Comparison of ENCODE assay signal across 9 cellular contexts in genomic region chr6:170292111-170292777, GRCh38. TPM values are rescaled to one million over a fixed set of nuclear protein-coding genes. Genes with fewer than 3 reads are reported as not detected.
DNase-seq lines count a peak whose midpoint lies in the region; ATAC-seq, FAIRE-seq and TF ChIP-seq lines count a peak whose summit lies in the region.
"Had no signal": no experiment of that assay in that cellular context is flagged by ENCODE, and none has a peak within 500 bp of the region (broad histone marks: within the 10 kb centered on the region; RNA-seq: fewer than 3 reads in every experiment).

No MANE protein-coding gene starts in this region.

- peaks cover 85% of the 10 kb centered on the region for H3K27me3 Mint-ChIP-seq in Calu3 (ENCODE audit: unreplicated experiment)

- peak in 1 of 4 donors; percentile 7 for ATAC-seq in pancreas
- ATAC-seq in HG03095 (IDR thresholded peaks at IDR 0.05; ENCODE audit: unreplicated experiment), result no peak

- no TSS peak for BruUV-seq in Calu3 (replicated peaks; lab: Mats Ljungman, UMichigan)

- peaks cover 44% of the 10 kb centered on the region for H3K27me3 ChIP-seq in effector memory CD4-positive, alpha-beta T cell (replicated peaks; ENCODE audit: control insufficient read depth, insufficient read depth, low read length, poor library complexity, severe bottlenecking)
- no peaks in the 10 kb centered on the region for H3K27me3 ChIP-seq in pancreas

- H3K27ac ChIP-seq in effector memory CD4-positive, alpha-beta T cell (ENCODE audit: insufficient read depth, low read length, poor library complexity, severe bottlenecking), result no peak overlapping the region
- peak overlapping the region in 1 of 4 donors; percentile 30 for H3K27ac ChIP-seq in pancreas
- H3K27ac ChIP-seq: PC-9 had no signal

- 18 to 22% methylated on average over 20 of the region's 20 CpGs for WGBS in pancreas, 2 donors

- CTCF ChIA-PET in Calu3 (lab: Charles Lee), result interaction anchor here (0.6 to 1.9 kb wide), 3 partner anchors 62 to 488 kb away, joined by 3 to 10 read pairs (median 5); no protein-coding TSS in a partner anchor

- TF ChIP-seq CTCF in Calu3 (IDR thresholded peaks at IDR 0.05; ENCODE audit: unreplicated experiment), result no peak
- TF ChIP-seq CTCF in pancreas (IDR thresholded peaks at IDR 0.05), result no peak

- no peaks in the 10 kb centered on the region for H3K9me3 Mint-ChIP-seq in Calu3 (ENCODE audit: low read depth, unreplicated experiment)

- peaks cover 63% of the 10 kb centered on the region for H3K4me1 ChIP-seq in effector memory CD4-positive, alpha-beta T cell (ENCODE audit: control insufficient read depth, insufficient read depth, low read length, poor library complexity, severe bottlenecking)
- H3K4me1 ChIP-seq in pancreas, result peaks cover 21 to 37% (median 28%) of the 10 kb centered on the region in 3 donors

- no peak overlapping the region for H3K27ac Mint-ChIP-seq in Calu3 (ENCODE audit: unreplicated experiment)

- peak overlapping the region; percentile 56 for H3K4me3 Mint-ChIP-seq in Calu3 (ENCODE audit: low read depth, unreplicated experiment)

- no peaks in the 10 kb centered on the region for H3K9me3 ChIP-seq in effector memory CD4-positive, alpha-beta T cell (ENCODE audit: control insufficient read depth, low read length)
- H3K9me3 ChIP-seq in pancreas, result no peaks in the 10 kb centered on the region

- FAIRE-seq in pancreas (lab: Jason Lieb, UNC) (no peak), GM19239 (lab: Jason Lieb, UNC) (no peak)

- peaks cover 17% of the 10 kb centered on the region for H3K4me1 Mint-ChIP-seq in Calu3 (ENCODE audit: low read depth, unreplicated experiment)

- no peaks in the 10 kb centered on the region for H3K36me3 ChIP-seq in effector memory CD4-positive, alpha-beta T cell (ENCODE audit: control insufficient read depth, insufficient read depth, low read length)
- H3K36me3 ChIP-seq in pancreas, result no peaks in the 10 kb centered on the region

- intact Hi-C loops in Calu3 (cut with micrococcal nuclease; ENCODE audit: unreplicated experiment) (loop anchor here (5.0 to 10.0 kb wide), 2 partner anchors 233 to 460 kb away; no protein-coding TSS in a partner anchor), pancreas (cut with DNase I) (loop anchor here in 1 of 3 donors (10.0 kb wide), 2 partner anchors 327 to 457 kb away; no protein-coding TSS in a partner anchor)

- DNase-seq in Calu3 (no peak), NCI-H345 (lab: John Stamatoyannopoulos, UW) (peak; percentile 60), pancreas (no peak), GM19239 (ENCODE audit: insufficient read length, low spot score) (no peak), HPDE6-E6E7 (ENCODE audit: extremely low spot score) (no peak), NCI-H510A treated with DMSO at 0.1 percent for 48 hours (lab: John Stamatoyannopoulos, UW) (no peak)
- no peak for DNase-seq in effector memory CD4-positive, alpha-beta T cell
- DNase-seq: PC-9 had no signal

- peaks cover 11% of the 10 kb centered on the region for H3K36me3 Mint-ChIP-seq in Calu3 (ENCODE audit: insufficient read depth, unreplicated experiment)

- H3K4me3 ChIP-seq in effector memory CD4-positive, alpha-beta T cell (ENCODE audit: insufficient read depth, low read depth, low read length, poor library complexity, severe bottlenecking), result peak overlapping the region; percentile 75
- peak overlapping the region in 3 of 4 donors; percentile 26 to 80 (median 77) for H3K4me3 ChIP-seq in pancreas
- H3K4me3 ChIP-seq: PC-9 had no signal

RNA-seq across cellular contexts. Expression of gene DLL1, which starts 1.4 kb away (rescaled TPM):
- 0.12 and 0.14 TPM in 2 replicates for total RNA-seq in Calu3 (2022)
- total RNA-seq in pancreas, result 10 to 100 TPM; 10.8 to 19.6 (median 13.3) TPM
- 10 to 100 TPM; 16.4 to 21.6 TPM for polyA plus RNA-seq in pancreas
- total RNA-seq: PC-9 had no signal

RNA-seq across cellular contexts. Expression of gene FAM120B, which starts 14.3 kb away (rescaled TPM):
- total RNA-seq in Calu3 (2022), result 13.2 and 13.9 TPM in 2 replicates
- total RNA-seq in pancreas, result 10 to 100 TPM; 10.4 to 18.7 (median 13.3) TPM
- polyA plus RNA-seq in pancreas, result 1 to 10 TPM; 5.6 to 9.0 TPM

Comparison
In these comparisons a context has a peak if more than half of its experiments do, and no peak if none do; other contexts are left out.
1. RNA of gene DLL1, which starts 1.4 kb away (total RNA-seq): 10.8 to 19.6 TPM in pancreas; 0.12 to 0.14 TPM in Calu3; every median in the first group is over 10 times any median in the second.